In the genomic region with DNA sequence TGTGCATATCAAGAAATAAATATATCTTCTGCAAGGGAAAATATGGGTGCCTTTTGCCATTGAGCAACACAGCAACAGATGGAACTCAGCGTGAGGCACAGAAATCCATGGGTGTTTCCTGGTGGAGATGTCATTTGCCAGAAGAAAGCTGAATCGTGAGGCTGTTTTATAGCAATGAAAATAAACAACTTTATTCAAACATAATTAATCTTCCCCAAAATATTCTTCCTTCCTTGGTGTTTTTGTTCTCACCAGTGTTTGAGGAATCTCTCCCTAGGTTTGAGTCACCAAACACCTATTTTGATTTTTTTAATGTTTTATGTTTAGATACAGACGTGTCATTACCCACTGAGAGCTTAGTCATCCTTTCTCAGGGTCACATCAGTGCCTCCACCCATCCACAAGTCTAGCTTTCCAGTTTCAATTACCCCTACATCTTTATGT, we compare ENCODE assay signal across 12 cellular contexts.
DNase-seq lines count a peak whose midpoint lies in the region; ATAC-seq lines count a peak whose summit lies in the region.
"Had no signal": no experiment of that assay in that cellular context is flagged by ENCODE, and none has a peak within 500 bp of the region (broad histone marks: within the 10 kb centered on the region; RNA-seq: fewer than 3 reads in every experiment).

No MANE protein-coding gene starts in this region.

- no peak for ATAC-seq in GM19395 (IDR thresholded peaks at IDR 0.05; ENCODE audit: unreplicated experiment)
- ATAC-seq: HCT116; naive thymus-derived CD4-positive, alpha-beta T cell; Panc1 had no signal

- DNase-seq in GM04503 (ENCODE audit: low read depth) (peak; percentile 46), NCI-H2081 treated with DMSO at 0.1 percent for 48 hours (lab: John Stamatoyannopoulos, UW) (peak; percentile 68), dedifferentiated amniotic fluid mesenchymal stem cell (ENCODE audit: extremely low spot score) (peak; percentile 36), pons (ENCODE audit: low spot score) (peak; percentile 16), medulla oblongata (ENCODE audit: extremely low spot score) (no peak), epidermal melanocyte (ENCODE audit: insufficient read length, low spot score) (no peak)
- DNase-seq: activated CD4-positive, CD25-positive, alpha-beta regulatory T cell; cortex of kidney; naive thymus-derived CD4-positive, alpha-beta T cell had no signal

Comparison
In these comparisons a context has a peak if more than half of its experiments do, and no peak if none do; other contexts are left out.
1. DNase-seq: peak in GM04503 (single experiment), NCI-H2081 treated with DMSO at 0.1 percent for 48 hours (single experiment), dedifferentiated amniotic fluid mesenchymal stem cell (single experiment) and pons (single experiment); none in medulla oblongata (single experiment) and epidermal melanocyte (single experiment).